In genomic region chr5:143395638-143396352, GRCh38 we compare ENCODE assay signal across 8 cellular contexts.
DNase-seq lines count a peak whose midpoint lies in the region; ATAC-seq, FAIRE-seq and TF ChIP-seq lines count a peak whose summit lies in the region.

No MANE protein-coding gene starts in this region.

- ATAC-seq in GM18861 (IDR thresholded peaks at IDR 0.05; ENCODE audit: unreplicated experiment) (peak; percentile 40), HG02938 (IDR thresholded peaks at IDR 0.05; ENCODE audit: unreplicated experiment) (peak; percentile 77)

- peak overlapping the region; percentile 97 for H3K9ac ChIP-seq in adipocyte (ENCODE audit: low read length)

- peak overlapping the region; percentile 58 for H3K27ac ChIP-seq in neutrophil

- no peak for FAIRE-seq in HTR-8/SVneo (lab: Jason Lieb, UNC)

- no peak for DNase-seq in adipocyte (ENCODE audit: low read depth)
- no peak for DNase-seq in NCI-H2107 treated with DMSO at 0.1 percent for 48 hours (lab: John Stamatoyannopoulos, UW; ENCODE audit: unreplicated experiment)
- DNase-seq in HTR-8/SVneo (ENCODE audit: insufficient read length, low spot score), result no peak
- DNase-seq in hepatic stellate cell (ENCODE audit: low spot score), result no peak
- DNase-seq in NCI-H2227 (lab: John Stamatoyannopoulos, UW; ENCODE audit: unreplicated experiment), result no peak

- H3K4me1 ChIP-seq in adipocyte (ENCODE audit: control insufficient read depth, insufficient read depth, low read length) (peaks cover 60% of the 10 kb centered on the region), neutrophil (ENCODE audit: control insufficient read depth in 1 of 2, insufficient read depth in 1 of 2, low read depth in 1 of 2, low read length in 1 of 2) (peaks cover 65 to 77% of the 10 kb centered on the region in 2 experiments)

- no peaks in the 10 kb centered on the region for H3K9me3 ChIP-seq in adipocyte (ENCODE audit: control insufficient read depth, low read length)
- H3K9me3 ChIP-seq in neutrophil, result no peaks in the 10 kb centered on the region

- H3K36me3 ChIP-seq in adipocyte (ENCODE audit: control insufficient read depth, insufficient read depth, low read length, severe bottlenecking) (peaks cover 10% of the 10 kb centered on the region), neutrophil (peaks cover 20% of the 10 kb centered on the region)

- H3K4me3 ChIP-seq in adipocyte (ENCODE audit: low read length), result peak overlapping the region; percentile 93
- H3K4me3 ChIP-seq in neutrophil (ENCODE audit: low read depth in 1 of 2, low read length in 1 of 2), result peak overlapping the region in 1 of 2 experiments; percentile 91

- no peaks in the 10 kb centered on the region for H3K27me3 ChIP-seq in adipocyte (replicated peaks; ENCODE audit: control insufficient read depth, insufficient read depth, low read length)
- H3K27me3 ChIP-seq in neutrophil, result no peaks in the 10 kb centered on the region

- no peak for TF ChIP-seq CTCF in neutrophil (IDR thresholded peaks at IDR 0.05)
